In the genomic region with DNA sequence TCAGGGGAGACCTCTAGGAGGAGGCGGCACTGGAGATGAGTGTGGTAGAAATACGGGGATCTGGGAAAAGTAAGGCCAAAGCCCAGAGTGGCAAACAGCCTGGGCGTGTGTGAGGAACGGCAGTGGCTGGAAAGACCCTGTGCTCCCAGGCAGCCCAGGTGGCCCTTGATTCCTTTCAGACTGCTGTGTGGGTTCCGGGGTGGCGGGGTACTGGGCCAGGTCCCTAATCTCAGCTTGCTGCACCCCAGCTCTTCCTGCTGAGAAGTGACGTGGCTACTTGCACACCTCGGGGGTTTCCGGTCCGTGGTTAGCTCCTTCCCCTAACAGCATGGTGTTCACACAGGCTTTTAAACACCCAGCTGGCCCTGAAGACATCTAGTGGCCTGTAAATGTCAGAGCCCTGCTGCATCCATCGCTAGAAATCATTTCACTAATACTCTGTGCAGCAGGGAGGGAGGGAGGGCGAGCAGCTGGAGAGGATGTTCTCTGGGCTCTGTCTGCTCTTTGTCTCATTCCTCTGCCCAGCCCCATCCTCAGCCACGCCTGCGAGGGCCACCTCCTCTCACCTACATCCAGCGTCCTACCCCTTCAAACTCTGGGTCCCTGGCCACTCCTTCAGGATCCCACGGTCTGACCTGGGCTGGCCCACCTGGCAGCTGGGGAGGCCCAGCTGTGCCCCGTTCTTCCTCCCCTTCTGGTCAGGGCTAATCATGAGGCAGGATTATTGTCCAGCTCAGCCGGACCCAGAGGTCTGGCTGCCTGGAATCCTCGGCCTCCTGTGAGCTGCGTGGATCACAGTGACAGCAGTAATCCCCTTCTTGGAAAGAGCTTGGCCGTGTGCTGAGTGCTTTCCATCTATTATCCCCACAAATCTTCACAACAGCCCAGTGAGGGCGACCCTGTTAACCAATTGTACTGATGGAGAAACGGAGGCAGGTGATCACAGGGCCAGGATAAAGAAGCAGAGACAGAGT, we compare ENCODE assay signal across 1 cellular context.
TF ChIP-seq lines count a peak whose summit lies in the region.

No MANE protein-coding gene starts in this region.

TF ChIP-seq in GM12878, 131 proteins besides CTCF, POLR2A, EP300 and RAD21 (continued from another document and continues in another):
- TF ChIP-seq SMARCA5 (IDR thresholded peaks at IDR 0.05): 0 out of 2 replicates have a peak, but pooled peaks have one; percentile 9
- no peak for TF ChIP-seq HSF1 (IDR thresholded peaks at IDR 0.05; ENCODE audit: low read depth, low read length)
- peak; percentile 71; the same call in 1 of the 2 replicates for TF ChIP-seq MLLT1 (IDR thresholded peaks at IDR 0.05)
- no peak for TF ChIP-seq CBX3 (IDR thresholded peaks at IDR 0.05; ENCODE audit: borderline replicate concordance, low read depth)
- TF ChIP-seq MEF2A (IDR thresholded peaks at IDR 0.05; ENCODE audit: insufficient read depth, low read depth, low read length): no peak
- TF ChIP-seq, protein P1, sequence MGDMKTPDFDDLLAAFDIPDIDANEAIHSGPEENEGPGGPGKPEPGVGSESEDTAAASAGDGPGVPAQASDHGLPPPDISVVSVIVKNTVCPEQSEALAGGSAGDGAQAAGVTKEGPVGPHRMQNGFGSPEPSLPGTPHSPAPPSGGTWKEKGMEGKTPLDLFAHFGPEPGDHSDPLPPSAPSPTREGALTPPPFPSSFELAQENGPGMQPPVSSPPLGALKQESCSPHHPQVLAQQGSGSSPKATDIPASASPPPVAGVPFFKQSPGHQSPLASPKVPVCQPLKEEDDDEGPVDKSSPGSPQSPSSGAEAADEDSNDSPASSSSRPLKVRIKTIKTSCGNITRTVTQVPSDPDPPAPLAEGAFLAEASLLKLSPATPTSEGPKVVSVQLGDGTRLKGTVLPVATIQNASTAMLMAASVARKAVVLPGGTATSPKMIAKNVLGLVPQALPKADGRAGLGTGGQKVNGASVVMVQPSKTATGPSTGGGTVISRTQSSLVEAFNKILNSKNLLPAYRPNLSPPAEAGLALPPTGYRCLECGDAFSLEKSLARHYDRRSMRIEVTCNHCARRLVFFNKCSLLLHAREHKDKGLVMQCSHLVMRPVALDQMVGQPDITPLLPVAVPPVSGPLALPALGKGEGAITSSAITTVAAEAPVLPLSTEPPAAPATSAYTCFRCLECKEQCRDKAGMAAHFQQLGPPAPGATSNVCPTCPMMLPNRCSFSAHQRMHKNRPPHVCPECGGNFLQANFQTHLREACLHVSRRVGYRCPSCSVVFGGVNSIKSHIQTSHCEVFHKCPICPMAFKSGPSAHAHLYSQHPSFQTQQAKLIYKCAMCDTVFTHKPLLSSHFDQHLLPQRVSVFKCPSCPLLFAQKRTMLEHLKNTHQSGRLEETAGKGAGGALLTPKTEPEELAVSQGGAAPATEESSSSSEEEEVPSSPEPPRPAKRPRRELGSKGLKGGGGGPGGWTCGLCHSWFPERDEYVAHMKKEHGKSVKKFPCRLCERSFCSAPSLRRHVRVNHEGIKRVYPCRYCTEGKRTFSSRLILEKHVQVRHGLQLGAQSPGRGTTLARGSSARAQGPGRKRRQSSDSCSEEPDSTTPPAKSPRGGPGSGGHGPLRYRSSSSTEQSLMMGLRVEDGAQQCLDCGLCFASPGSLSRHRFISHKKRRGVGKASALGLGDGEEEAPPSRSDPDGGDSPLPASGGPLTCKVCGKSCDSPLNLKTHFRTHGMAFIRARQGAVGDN (IDR thresholded peaks at IDR 0.05): peak; percentile 96
- no peak for TF ChIP-seq SIX5 (IDR thresholded peaks at IDR 0.05; ENCODE audit: low read depth, low read length, severe bottlenecking)
- TF ChIP-seq LARP7 (IDR thresholded peaks at IDR 0.05): 0 out of 2 replicates have a peak, but pooled peaks have one; percentile 28
- peak; percentile 85 for TF ChIP-seq PAX5 (IDR thresholded peaks at IDR 0.05; ENCODE audit: borderline replicate concordance, low read depth, low read length)
- TF ChIP-seq SREBF1 (IDR thresholded peaks at IDR 0.05; ENCODE audit: low read length): no peak
- TF ChIP-seq KAT2A (conservative IDR thresholded peaks at IDR 0.05; ENCODE audit: control insufficient read depth, low read depth, low read length): no peak
- TF ChIP-seq ATF7 (IDR thresholded peaks at IDR 0.05; ENCODE audit: low read depth): peak; percentile 65
- TF ChIP-seq ZBTB33 (IDR thresholded peaks at IDR 0.05): no peak
- no peak for TF ChIP-seq PRDM15 (CRISPR knock-in tag; IDR thresholded peaks at IDR 0.05)
- TF ChIP-seq ZBTB4 (CRISPR knock-in tag; IDR thresholded peaks at IDR 0.05): no peak
- no peak for TF ChIP-seq FOS (IDR thresholded peaks at IDR 0.05; ENCODE audit: borderline replicate concordance, extremely low read depth, insufficient read length)
- TF ChIP-seq CBX5 (IDR thresholded peaks at IDR 0.05; ENCODE audit: low read depth): 0 out of 2 replicates have a peak, but pooled peaks have one; percentile 50
- TF ChIP-seq BRCA1 (IDR thresholded peaks at IDR 0.05; ENCODE audit: low read depth, low read length): no peak
- peak; percentile 33; the same call in 1 of the 2 replicates for TF ChIP-seq TBL1XR1 (IDR thresholded peaks at IDR 0.05; ENCODE audit: low read depth, low read length)
- TF ChIP-seq SP1 (IDR thresholded peaks at IDR 0.05; ENCODE audit: low read depth, low read length): peak; percentile 10
- TF ChIP-seq BHLHE40 (IDR thresholded peaks at IDR 0.05; ENCODE audit: borderline replicate concordance in 1 of 2, low read depth in 2 of 2, low read length in 1 of 2): peak; percentile 80 to 82
- TF ChIP-seq ATF2 (IDR thresholded peaks at IDR 0.05; ENCODE audit: low read length): no peak; the same call in 1 of the 2 replicates
- no peak for TF ChIP-seq CHD1 (IDR thresholded peaks at IDR 0.05; ENCODE audit: low read depth, low read length)
- TF ChIP-seq RELB (IDR thresholded peaks at IDR 0.05; ENCODE audit: low read depth): peak; percentile 79
